In the genomic region with DNA sequence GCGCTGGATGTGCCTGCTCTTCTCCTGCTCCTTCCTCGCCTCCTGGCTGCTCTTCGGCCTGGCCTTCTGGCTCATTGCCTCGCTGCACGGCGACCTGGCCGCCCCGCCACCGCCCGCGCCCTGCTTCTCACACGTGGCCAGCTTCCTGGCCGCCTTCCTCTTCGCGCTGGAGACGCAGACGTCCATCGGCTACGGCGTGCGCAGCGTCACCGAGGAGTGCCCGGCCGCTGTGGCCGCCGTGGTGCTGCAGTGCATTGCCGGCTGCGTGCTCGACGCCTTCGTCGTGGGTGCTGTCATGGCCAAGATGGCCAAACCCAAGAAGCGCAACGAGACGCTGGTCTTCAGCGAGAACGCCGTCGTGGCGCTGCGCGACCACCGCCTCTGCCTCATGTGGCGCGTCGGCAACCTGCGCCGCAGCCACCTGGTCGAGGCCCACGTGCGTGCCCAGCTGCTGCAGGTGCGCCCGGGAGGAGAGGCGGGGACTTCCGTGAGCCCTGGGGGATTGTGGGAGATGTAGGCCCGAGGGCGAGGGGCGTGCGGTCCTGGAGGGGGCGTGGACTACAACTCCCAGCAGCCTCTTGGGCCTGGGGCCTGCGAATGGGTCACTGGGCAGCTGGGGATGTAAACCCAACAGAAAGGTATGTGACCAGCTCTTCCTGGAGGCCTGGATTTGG, we compare ENCODE assay signal across 18 cellular contexts. TPM values are rescaled to one million over a fixed set of nuclear protein-coding genes. Genes with fewer than 3 reads are reported as not detected.
A peak's percentile ranks its signal among the peaks of the same experiment; 100 is the strongest.
DNase-seq lines count a peak whose midpoint lies in the region; FAIRE-seq and TF ChIP-seq lines count a peak whose summit lies in the region.
"Had no signal": no experiment of that assay in that cellular context is flagged by ENCODE, and none has a peak within 500 bp of the region (broad histone marks: within the 10 kb centered on the region; RNA-seq: fewer than 3 reads in every experiment).

No MANE protein-coding gene starts in this region.

- H4K5ac ChIP-seq in H1 (ENCODE audit: insufficient read length, low read depth, low read length) = no peak overlapping the region

- H3K9ac ChIP-seq in Karpas-422 (ENCODE audit: low read length) (no peak overlapping the region), H1 (replicated peaks in 1 of 4; ENCODE audit: extremely low read depth in 1 of 4, low read depth in 3 of 4, low read length in 3 of 4) (no peak overlapping the region)

- H3K36me3 ChIP-seq in Karpas-422 (ENCODE audit: insufficient read depth, low read length) (peaks cover 2% of the 10 kb centered on the region; the same call in 1 of the 2 replicates), H1 (ENCODE audit: control insufficient read depth in 2 of 4, insufficient read depth in 4 of 4, low read length in 3 of 4) (peaks cover 0 to 7% (median 0%) of the 10 kb centered on the region in 4 experiments; a peak in 2 of 8 replicates), esophagus muscularis mucosa (peaks cover 0 to 14% (median under 1%) of the 10 kb centered on the region in 4 donors), sigmoid colon (peaks cover 0 to 5% (median 0%) of the 10 kb centered on the region in 4 donors)

- peaks cover 17% of the 10 kb centered on the region for H3K36me3 Mint-ChIP-seq in activated CD4-positive, alpha-beta memory T cell treated with anti-CD3 and anti-CD28 coated beads for 36 hours
- peaks cover 5% of the 10 kb centered on the region for H3K36me3 Mint-ChIP-seq in activated CD4-positive, alpha-beta memory T cell treated with anti-CD3 and anti-CD28 coated beads, Interleukin-2, amount 10 ng/mL, durations not matched to agents 7 days and 5 days (ENCODE audit: low read depth)

- no peak overlapping the region for H3K14ac ChIP-seq in H1 (ENCODE audit: insufficient read length)

- H3K4me2 ChIP-seq in Karpas-422 (ENCODE audit: low read depth, low read length, poor library complexity, severe bottlenecking) (no peak overlapping the region), H1 (ENCODE audit: insufficient read depth in 1 of 2, low read depth in 2 of 2, low read length in 2 of 2) (no peak overlapping the region)

- DNase-seq in activated CD4-positive, alpha-beta memory T cell treated with anti-CD3 and anti-CD28 coated beads for 36 hours = peak; percentile 25
- no peak for DNase-seq in activated CD4-positive, alpha-beta memory T cell treated with anti-CD3 and anti-CD28 coated beads, Interleukin-2, amount 10 ng/mL, durations not matched to agents 7 days and 5 days
- DNase-seq in Karpas-422 (peak; percentile 78), H1 (ENCODE audit: low read depth in 1 of 2, low spot score in 2 of 2) (peak; percentile 75 to 88), esophagus muscularis mucosa (ENCODE audit: extremely low spot score) (no peak), NCI-H146 (lab: John Stamatoyannopoulos, UW) (no peak), sigmoid colon (no peak)
- DNase-seq in stimulated activated CD8-positive, alpha-beta memory T cell treated with anti-CD3 and anti-CD28 coated beads, Interleukin-4, amount 100 ng/mL, for 48 hours = peak; percentile 47
- DNase-seq: activated CD4-positive, alpha-beta T cell treated with anti-CD3 and anti-CD28 coated beads, Interleukin-2, amount 50 U/mL, for 1 hour; activated effector memory CD4-positive, alpha-beta T cell treated with anti-CD3 and anti-CD28 coated beads, Interleukin-2, amount 50 U/mL, for 16 hours; dorsolateral prefrontal cortex; hypothalamus; NCI-H187 treated with DMSO at 0.1 percent for 48 hours; stimulated activated CD4-positive, alpha-beta T cell treated with anti-CD3 and anti-CD28 coated beads, Interleukin-1b, Interleukin-23, amount 100 ng/mL, for 48 hours; T-helper 9 cell had no signal

- H2AK5ac ChIP-seq in H1 (ENCODE audit: low read depth, low read length) = peak overlapping the region; percentile 97

- H3K4ac ChIP-seq in H1 (replicated peaks; ENCODE audit: insufficient read length, low read depth, low read length) = no peak overlapping the region

- H3K27ac ChIP-seq in Karpas-422 (ENCODE audit: low read length) (no peak overlapping the region), H1 (ENCODE audit: low read depth, low read length) (no peak overlapping the region), esophagus muscularis mucosa (replicated peaks in 1 of 4) (no peak overlapping the region), sigmoid colon (no peak overlapping the region)
- H3K27ac ChIP-seq: dorsolateral prefrontal cortex, tibial nerve had no signal

- no peak overlapping the region for H3K4me3 Mint-ChIP-seq in activated CD4-positive, alpha-beta memory T cell treated with anti-CD3 and anti-CD28 coated beads for 36 hours
- H3K4me3 Mint-ChIP-seq in activated CD4-positive, alpha-beta memory T cell treated with anti-CD3 and anti-CD28 coated beads, Interleukin-2, amount 10 ng/mL, durations not matched to agents 7 days and 5 days = no peak overlapping the region
- H3K4me3 Mint-ChIP-seq: nephron had no signal

- H3K9me3 ChIP-seq in Karpas-422 (ENCODE audit: low read length) (no peaks in the 10 kb centered on the region), H1 (ENCODE audit: insufficient read depth in 2 of 2, low read depth in 1 of 2, low read length in 1 of 2) (peaks cover 0 to 6% of the 10 kb centered on the region in 2 experiments; a peak in 1 of 4 replicates), esophagus muscularis mucosa (no peaks in the 10 kb centered on the region), sigmoid colon (no peaks in the 10 kb centered on the region)
- H3K9me3 ChIP-seq: tibial nerve had no signal

- H3K79me2 ChIP-seq in Karpas-422 (ENCODE audit: low read length) (peaks cover 3% of the 10 kb centered on the region; the same call in 1 of the 2 replicates), H1 (ENCODE audit: control insufficient read depth in 1 of 2, insufficient read depth in 2 of 2, low read length in 2 of 2) (no peaks in the 10 kb centered on the region)

- no peak for TF ChIP-seq EP300 in H1 (IDR thresholded peaks at IDR 0.05; ENCODE audit: borderline replicate concordance in 1 of 2, low read depth in 2 of 2, low read length in 2 of 2)
- TF ChIP-seq EP300 in esophagus muscularis mucosa (IDR thresholded peaks at IDR 0.05) = no peak
- no peak for TF ChIP-seq EP300 in sigmoid colon (IDR thresholded peaks at IDR 0.05)

- H3K27ac Mint-ChIP-seq in activated CD4-positive, alpha-beta memory T cell treated with anti-CD3 and anti-CD28 coated beads for 36 hours = no peak overlapping the region
- H3K27ac Mint-ChIP-seq in activated CD4-positive, alpha-beta memory T cell treated with anti-CD3 and anti-CD28 coated beads, Interleukin-2, amount 10 ng/mL, durations not matched to agents 7 days and 5 days = no peak overlapping the region
- H3K27ac Mint-ChIP-seq: nephron had no signal

- H4K8ac ChIP-seq in H1 (ENCODE audit: extremely low read depth, insufficient read depth, low read length) = peak overlapping the region; percentile 76; the same call in 1 of the 2 replicates

- H3K27me3 Mint-ChIP-seq in activated CD4-positive, alpha-beta memory T cell treated with anti-CD3 and anti-CD28 coated beads for 36 hours = no peaks in the 10 kb centered on the region
- H3K27me3 Mint-ChIP-seq in activated CD4-positive, alpha-beta memory T cell treated with anti-CD3 and anti-CD28 coated beads, Interleukin-2, amount 10 ng/mL, durations not matched to agents 7 days and 5 days = no peaks in the 10 kb centered on the region

- H2BK120ac ChIP-seq in H1 (replicated peaks; ENCODE audit: low read depth, low read length) = no peak overlapping the region

- no peak for TF ChIP-seq CTCF in H1 (IDR thresholded peaks at IDR 0.05; ENCODE audit: control extremely low read depth in 1 of 3, insufficient read depth in 1 of 3, low read depth in 1 of 3, low read length in 3 of 3)
- no peak for TF ChIP-seq CTCF in esophagus muscularis mucosa (IDR thresholded peaks at IDR 0.05)
- no peak for TF ChIP-seq CTCF in sigmoid colon (IDR thresholded peaks at IDR 0.05)

- H3K27me3 ChIP-seq in Karpas-422 (ENCODE audit: low read length) (no peaks in the 10 kb centered on the region), H1 (replicated peaks in 1 of 4; ENCODE audit: control insufficient read depth in 3 of 4, extremely low read depth in 1 of 4, insufficient read depth in 3 of 4, low read length in 3 of 4) (no peaks in the 10 kb centered on the region), esophagus muscularis mucosa (no peaks in the 10 kb centered on the region), sigmoid colon (no peaks in the 10 kb centered on the region)
- H3K27me3 ChIP-seq: dorsolateral prefrontal cortex, tibial nerve had no signal

- H3K56ac ChIP-seq in H1 (replicated peaks; ENCODE audit: insufficient read length, low read depth, low read length) = no peak overlapping the region

- no peak overlapping the region for H3K18ac ChIP-seq in H1 (ENCODE audit: extremely low read depth, low read length)

- no peaks in the 10 kb centered on the region for H3K9me3 Mint-ChIP-seq in activated CD4-positive, alpha-beta memory T cell treated with anti-CD3 and anti-CD28 coated beads for 36 hours
- H3K9me3 Mint-ChIP-seq in activated CD4-positive, alpha-beta memory T cell treated with anti-CD3 and anti-CD28 coated beads, Interleukin-2, amount 10 ng/mL, durations not matched to agents 7 days and 5 days = no peaks in the 10 kb centered on the region
- H3K9me3 Mint-ChIP-seq: nephron had no signal

- H3K79me1 ChIP-seq in H1 (ENCODE audit: low read depth, low read length) = no peaks in the 10 kb centered on the region; the same call in 1 of the 2 replicates

- no peak for FAIRE-seq in H1 (lab: Jason Lieb, UNC)

- H2BK15ac ChIP-seq in H1 (ENCODE audit: low read length) = peak overlapping the region; percentile 81; the same call in 1 of the 2 replicates

- intact Hi-C loops in activated CD4-positive, alpha-beta memory T cell treated with anti-CD3 and anti-CD28 coated beads for 36 hours (cut with micrococcal nuclease) = no loop called here
- intact Hi-C loops in esophagus muscularis mucosa (cut with DNase I) (no loop called here), sigmoid colon (cut with DNase I) (no loop called here)

- H2BK20ac ChIP-seq in H1 (ENCODE audit: low read length) = no peak overlapping the region

- H4K20me1 ChIP-seq in Karpas-422 (ENCODE audit: insufficient read depth, low read depth, low read length) (no peaks in the 10 kb centered on the region), H1 (replicated peaks in 1 of 2; ENCODE audit: control insufficient read depth in 1 of 2, insufficient read depth in 2 of 2, low read length in 2 of 2) (no peaks in the 10 kb centered on the region)

- H4K91ac ChIP-seq in H1 (replicated peaks; ENCODE audit: insufficient read length, low read length) = peak overlapping the region; percentile 56

- no peaks in the 10 kb centered on the region for H3K4me1 ChIP-seq in Karpas-422 (ENCODE audit: low read length)
- peaks cover 0 to 2% (median under 1%) of the 10 kb centered on the region in 4 experiments; a peak in 1 of 7 replicates for H3K4me1 ChIP-seq in H1 (replicated peaks in 1 of 4; ENCODE audit: control insufficient read depth in 3 of 4, insufficient read depth in 4 of 4, low read length in 3 of 4)
- H3K4me1 ChIP-seq in esophagus muscularis mucosa = no peaks in the 10 kb centered on the region
- H3K4me1 ChIP-seq in sigmoid colon = no peaks in the 10 kb centered on the region
- H3K4me1 ChIP-seq: tibial nerve had no signal

- POLR2A ChIA-PET in activated CD4-positive, alpha-beta memory T cell treated with anti-CD3 and anti-CD28 coated beads for 36 hours (lab: Charles Lee) = no interaction called here
- POLR2A ChIA-PET in activated CD4-positive, alpha-beta memory T cell treated with anti-CD3 and anti-CD28 coated beads, Interleukin-2, amount 10 ng/mL, durations not matched to agents 7 days and 5 days (lab: Charles Lee) = no interaction called here
- POLR2A ChIA-PET in H1 (lab: Charles Lee; ENCODE audit: partially characterized antibody) = interaction anchor here (0.7 to 3.0 kb wide), 16 partner anchors 9 to 154 kb away, joined by 3 to 17 read pairs (median 7); partner anchors contain the start of genes GRIN2D and GRWD1

- TF ChIP-seq POLR2A in H1 (IDR thresholded peaks at IDR 0.05; ENCODE audit: control extremely low read depth in 1 of 2, low read depth in 2 of 2, low read length in 2 of 2) (no peak), esophagus muscularis mucosa (IDR thresholded peaks at IDR 0.05; ENCODE audit: low read depth) (no peak), sigmoid colon (IDR thresholded peaks at IDR 0.05) (no peak)

- H2AFZ ChIP-seq in Karpas-422 (ENCODE audit: low read length) (no peak overlapping the region), H1 (ENCODE audit: low read length) (no peak overlapping the region)

- no peak overlapping the region for H3K23ac ChIP-seq in H1 (ENCODE audit: insufficient read length)

- H3K4me3 ChIP-seq in Karpas-422 (ENCODE audit: low read length) = no peak overlapping the region
- no peak overlapping the region for H3K4me3 ChIP-seq in H1 (ENCODE audit: extremely low read depth in 1 of 4, insufficient read depth in 2 of 4, low read depth in 3 of 4, low read length in 4 of 4)
- no peak overlapping the region for H3K4me3 ChIP-seq in esophagus muscularis mucosa
- no peak overlapping the region for H3K4me3 ChIP-seq in sigmoid colon
- H3K4me3 ChIP-seq: dorsolateral prefrontal cortex, tibial nerve had no signal

- no peaks in the 10 kb centered on the region for H3K23me2 ChIP-seq in H1 (ENCODE audit: low read depth, low read length)

- no peaks in the 10 kb centered on the region for H3K9me2 ChIP-seq in Karpas-422 (replicated peaks; ENCODE audit: insufficient read depth, low read length)

- CTCF ChIA-PET in activated CD4-positive, alpha-beta memory T cell treated with anti-CD3 and anti-CD28 coated beads for 36 hours (lab: Charles Lee) = interaction anchor here (0.7 to 0.8 kb wide), 2 partner anchors 128 to 212 kb away, joined by 3 read pairs; no protein-coding TSS in a partner anchor
- CTCF ChIA-PET in activated CD4-positive, alpha-beta memory T cell treated with anti-CD3 and anti-CD28 coated beads, Interleukin-2, amount 10 ng/mL, durations not matched to agents 7 days and 5 days (lab: Charles Lee) = no interaction called here
- CTCF ChIA-PET in H1 (lab: Charles Lee; ENCODE audit: partially characterized antibody) = interaction anchor here (0.6 to 1.0 kb wide), 3 partner anchors 13 to 87 kb away, joined by 3 read pairs; no protein-coding TSS in a partner anchor

- no peak for TF ChIP-seq RAD21 in H1 (IDR thresholded peaks at IDR 0.05 in 1 of 2, conservative IDR thresholded peaks at IDR 0.05 in 1 of 2; ENCODE audit: low read depth in 2 of 2, low read length in 2 of 2)

- no peak overlapping the region; the same call in 1 of the 2 replicates for H2BK5ac ChIP-seq in H1 (ENCODE audit: low read depth, low read length)

- 91% methylated on average over 49 of the region's 62 CpGs; no CpG with 5 or more reads in 1 of the 2 experiments for WGBS in H1 (ENCODE audit: extremely low coverage in 1 of 2, insufficient coverage in 1 of 2, insufficient read length in 1 of 2, insufficient replicate concordance in 2 of 2, low coverage in 1 of 2, low lambda C conversion rate in 2 of 2, missing lambda C conversion rate in 1 of 2), 2 experiments
- 71% methylated on average over 52 of the region's 62 CpGs for WGBS in esophagus muscularis mucosa
- 87 to 94% methylated on average over 62 of the region's 62 CpGs for WGBS in sigmoid colon, 2 donors

- H2BK12ac ChIP-seq in H1 (ENCODE audit: low read depth, low read length) = peak overlapping the region; percentile 75; the same call in 1 of the 2 replicates

- peaks cover 8% of the 10 kb centered on the region for H3K4me1 Mint-ChIP-seq in activated CD4-positive, alpha-beta memory T cell treated with anti-CD3 and anti-CD28 coated beads for 36 hours (ENCODE audit: low read depth)
- H3K4me1 Mint-ChIP-seq in activated CD4-positive, alpha-beta memory T cell treated with anti-CD3 and anti-CD28 coated beads, Interleukin-2, amount 10 ng/mL, durations not matched to agents 7 days and 5 days = peaks cover 9% of the 10 kb centered on the region
- H3K4me1 Mint-ChIP-seq: nephron had no signal

RNA-seq across cellular contexts. Expression of gene KCNJ14, which starts 6.7 kb away (rescaled TPM):
- 1 to 10 TPM; 1.2 TPM for total RNA-seq in activated CD4-positive, alpha-beta memory T cell treated with anti-CD3 and anti-CD28 coated beads for 36 hours
- total RNA-seq in activated CD4-positive, alpha-beta memory T cell treated with anti-CD3 and anti-CD28 coated beads, Interleukin-2, amount 10 ng/mL, durations not matched to agents 7 days and 5 days = under 1 TPM; 0.73 to 0.86 TPM
- total RNA-seq in Karpas-422 (2014; rRNA removed; shearing (Covaris generic); ENCODE audit: low replicate concordance) = 0.69 and 1.1 TPM in 2 replicates
- 0.89 and 1.0 TPM in 2 replicates for total RNA-seq in H1 (2021; fragmentation: NEBNext Ultra II Directional; extraction: Animal tissue kit (Norgen Biotek cat#: 25700))
- 0.45 and 0.61 TPM in 2 replicates for polyA plus RNA-seq in H1 (2011; rRNA removed)
- 0.28 TPM for polyA plus RNA-seq in H1 (2011; cell fraction: cytosol; rRNA removed)
- polyA plus RNA-seq in H1 (2011; cell fraction: nucleus; rRNA removed) = 1.3 TPM
- 0.66 to 0.84 TPM (median 0.73 TPM) in 4 replicates for polyA plus RNA-seq in H1 (2012, experiment 1 of 2)
- 0.68 TPM for polyA plus RNA-seq in H1 (2012, experiment 2 of 2)
- 0.39 TPM for polyA plus RNA-seq in H1 (2013, experiment 1 of 2)
- polyA plus RNA-seq in H1 (2013, experiment 2 of 2) = 0.44 TPM
- 0.68 and 1.9 TPM in 2 replicates for polyA minus RNA-seq in H1 (2011; rRNA and poly(A)+ RNA removed)
- 0.37 TPM for polyA minus RNA-seq in H1 (2011; cell fraction: cytosol; rRNA and poly(A)+ RNA removed)
- 0.80 TPM for polyA minus RNA-seq in H1 (2011; cell fraction: nucleus; rRNA and poly(A)+ RNA removed)
- under 1 TPM; 0.42 to 0.86 (median 0.51) TPM for total RNA-seq in esophagus muscularis mucosa
- 1 to 10 TPM in 1 of 4 donors, under 1 TPM in 3; 0.16 to 1.4 (median 0.49) TPM for total RNA-seq in sigmoid colon
- polyA plus RNA-seq in sigmoid colon = under 1 TPM in 2 of 3 donors, not detected in 1; under 0.01 to 0.61 TPM

RNA-seq across cellular contexts. Expression of gene CYTH2, which starts 7.0 kb away (rescaled TPM):
- total RNA-seq in activated CD4-positive, alpha-beta memory T cell treated with anti-CD3 and anti-CD28 coated beads for 36 hours = 10 to 100 TPM; 31.5 to 33.6 TPM
- total RNA-seq in activated CD4-positive, alpha-beta memory T cell treated with anti-CD3 and anti-CD28 coated beads, Interleukin-2, amount 10 ng/mL, durations not matched to agents 7 days and 5 days = 10 to 100 TPM; 53.2 to 55.3 TPM
- total RNA-seq in Karpas-422 (2014; rRNA removed; shearing (Covaris generic); ENCODE audit: low replicate concordance) = 32.5 and 60.4 TPM in 2 replicates
- total RNA-seq in H1 (2021; fragmentation: NEBNext Ultra II Directional; extraction: Animal tissue kit (Norgen Biotek cat#: 25700)) = 67.7 and 71.4 TPM in 2 replicates
- polyA plus RNA-seq in H1 (2011; rRNA removed) (43.7 and 62.5 TPM in 2 replicates), sigmoid colon (10 to 100 TPM; 52.8 to 71.4 (median 64.9) TPM)
- 59.5 TPM for polyA plus RNA-seq in H1 (2011; cell fraction: cytosol; rRNA removed)
- 225 TPM for polyA plus RNA-seq in H1 (2011; cell fraction: nucleus; rRNA removed)
- polyA plus RNA-seq in H1 (2012, experiment 1 of 2) = 64.0 to 76.5 TPM (median 71.8 TPM) in 4 replicates
- polyA plus RNA-seq in H1 (2012, experiment 2 of 2) = 35.7 TPM
- polyA plus RNA-seq in H1 (2013, experiment 1 of 2) = 44.2 TPM
- polyA plus RNA-seq in H1 (2013, experiment 2 of 2) = 37.5 TPM
- 53.7 and 70.7 TPM in 2 replicates for polyA minus RNA-seq in H1 (2011; rRNA and poly(A)+ RNA removed)
- 28.7 TPM for polyA minus RNA-seq in H1 (2011; cell fraction: cytosol; rRNA and poly(A)+ RNA removed)
- 65.5 TPM for polyA minus RNA-seq in H1 (2011; cell fraction: nucleus; rRNA and poly(A)+ RNA removed)
- total RNA-seq in esophagus muscularis mucosa (10 to 100 TPM; 40.1 to 50.7 (median 48.4) TPM), sigmoid colon (10 to 100 TPM; 30.0 to 49.3 (median 35.8) TPM)

RNA-seq across cellular contexts. Expression of gene GRWD1, which starts 16.3 kb away (rescaled TPM):
- 10 to 100 TPM; 38.8 to 45.3 TPM for total RNA-seq in activated CD4-positive, alpha-beta memory T cell treated with anti-CD3 and anti-CD28 coated beads for 36 hours
- total RNA-seq in activated CD4-positive, alpha-beta memory T cell treated with anti-CD3 and anti-CD28 coated beads, Interleukin-2, amount 10 ng/mL, durations not matched to agents 7 days and 5 days = 10 to 100 TPM; 25.6 to 27.1 TPM
- total RNA-seq in Karpas-422 (2014; rRNA removed; shearing (Covaris generic); ENCODE audit: low replicate concordance) = 15.9 and 22.2 TPM in 2 replicates
- 61.9 and 64.9 TPM in 2 replicates for total RNA-seq in H1 (2021; fragmentation: NEBNext Ultra II Directional; extraction: Animal tissue kit (Norgen Biotek cat#: 25700))
- polyA plus RNA-seq in H1 (2011; rRNA removed) (36.9 and 46.4 TPM in 2 replicates), sigmoid colon (10 to 100 TPM in 1 of 3 donors, 1 to 10 TPM in 2; 7.8 to 21.5 (median 9.9) TPM)
- 44.2 TPM for polyA plus RNA-seq in H1 (2011; cell fraction: cytosol; rRNA removed)
- polyA plus RNA-seq in H1 (2011; cell fraction: nucleus; rRNA removed) = 30.1 TPM
- polyA plus RNA-seq in H1 (2012, experiment 1 of 2) = 25.4 to 44.2 TPM (median 41.0 TPM) in 4 replicates
- polyA plus RNA-seq in H1 (2012, experiment 2 of 2) = 36.9 TPM
- polyA plus RNA-seq in H1 (2013, experiment 1 of 2) = 18.6 TPM
- 17.3 TPM for polyA plus RNA-seq in H1 (2013, experiment 2 of 2)
- 11.5 and 19.1 TPM in 2 replicates for polyA minus RNA-seq in H1 (2011; rRNA and poly(A)+ RNA removed)
- 24.4 TPM for polyA minus RNA-seq in H1 (2011; cell fraction: cytosol; rRNA and poly(A)+ RNA removed)
- polyA minus RNA-seq in H1 (2011; cell fraction: nucleus; rRNA and poly(A)+ RNA removed) = 18.2 TPM
- total RNA-seq in esophagus muscularis mucosa (10 to 100 TPM; 19.5 to 42.9 (median 31.7) TPM), sigmoid colon (10 to 100 TPM; 12.5 to 25.5 (median 17.6) TPM)

RNA-seq across cellular contexts. Expression of gene LMTK3, which starts 49.5 kb away (rescaled TPM):
- total RNA-seq in activated CD4-positive, alpha-beta memory T cell treated with anti-CD3 and anti-CD28 coated beads for 36 hours = 1 to 10 TPM; 3.6 to 3.8 TPM
- 1 to 10 TPM; 3.8 to 5.4 TPM for total RNA-seq in activated CD4-positive, alpha-beta memory T cell treated with anti-CD3 and anti-CD28 coated beads, Interleukin-2, amount 10 ng/mL, durations not matched to agents 7 days and 5 days
- 0.54 TPM in 1 of 2 replicates, not detected in the other for total RNA-seq in Karpas-422 (2014; rRNA removed; shearing (Covaris generic); ENCODE audit: low replicate concordance)
- total RNA-seq in H1 (2021; fragmentation: NEBNext Ultra II Directional; extraction: Animal tissue kit (Norgen Biotek cat#: 25700)) = 12.4 and 13.6 TPM in 2 replicates
- polyA plus RNA-seq in H1 (2011; rRNA removed) (2.7 and 7.3 TPM in 2 replicates), sigmoid colon (1 to 10 TPM in 1 of 3 donors, under 1 TPM in 1, not detected in 1; 0.23 to 1.7 TPM)
- 3.4 TPM for polyA plus RNA-seq in H1 (2011; cell fraction: cytosol; rRNA removed)
- polyA plus RNA-seq in H1 (2011; cell fraction: nucleus; rRNA removed) = 11.6 TPM
- polyA plus RNA-seq in H1 (2012, experiment 1 of 2) = 6.8 to 10.4 TPM (median 9.6 TPM) in 4 replicates
- polyA plus RNA-seq in H1 (2012, experiment 2 of 2) = 4.1 TPM
- polyA plus RNA-seq in H1 (2013, experiment 1 of 2) = 10.0 TPM
- 8.2 TPM for polyA plus RNA-seq in H1 (2013, experiment 2 of 2)
- 0.90 and 1.2 TPM in 2 replicates for polyA minus RNA-seq in H1 (2011; rRNA and poly(A)+ RNA removed)
- 5.9 TPM for polyA minus RNA-seq in H1 (2011; cell fraction: cytosol; rRNA and poly(A)+ RNA removed)
- 5.9 TPM for polyA minus RNA-seq in H1 (2011; cell fraction: nucleus; rRNA and poly(A)+ RNA removed)
- total RNA-seq in esophagus muscularis mucosa (under 1 TPM; 0.17 to 0.57 (median 0.37) TPM), sigmoid colon (1 to 10 TPM in 1 of 4 donors, under 1 TPM in 1, not detected in 2; 0.14 to 1.1 TPM)
- total RNA-seq: lung microvascular endothelial cell had no signal

Comparison
In these comparisons a context has a peak if more than half of its experiments do, and no peak if none do; other contexts are left out.
1. DNase-seq: peak in activated CD4-positive, alpha-beta memory T cell treated with anti-CD3 and anti-CD28 coated beads for 36 hours (single experiment), Karpas-422 (single experiment), H1 (2 of 2) and stimulated activated CD8-positive, alpha-beta memory T cell treated with anti-CD3 and anti-CD28 coated beads, Interleukin-4, amount 100 ng/mL, for 48 hours (single experiment); none in activated CD4-positive, alpha-beta memory T cell treated with anti-CD3 and anti-CD28 coated beads, Interleukin-2, amount 10 ng/mL, durations not matched to agents 7 days and 5 days (single experiment), esophagus muscularis mucosa (single experiment), NCI-H146 (single experiment) and sigmoid colon (single experiment).